ENCODE assay signal across 25 cellular contexts in genomic region chr4:150243932-150244331, GRCh38.
"Had no signal": no experiment of that assay in that cellular context is flagged by ENCODE, and none has a peak within 500 bp of the region (broad histone marks: within the 10 kb centered on the region; RNA-seq: fewer than 3 reads in every experiment).

No MANE protein-coding gene starts in this region.

- H3K27me3 Mint-ChIP-seq: activated CD4-positive, alpha-beta T cell treated with anti-CD3 and anti-CD28 coated beads, Interleukin-2, amount 10 ng/mL, durations not matched to agents 7 days and 5 days had no signal

- H3K36me3 ChIP-seq: cardiac muscle cell, gastrocnemius medialis, transverse colon had no signal

- H3K36me3 Mint-ChIP-seq: activated naive CD4-positive, alpha-beta T cell treated with anti-CD3 and anti-CD28 coated beads, Interleukin-2, amount 50 U/mL, for 72 hours; naive thymus-derived CD4-positive, alpha-beta T cell had no signal

- H3K27ac Mint-ChIP-seq: activated CD4-positive, alpha-beta memory T cell treated with anti-CD3 and anti-CD28 coated beads, Interleukin-2, amount 10 ng/mL, durations not matched to agents 7 days and 5 days; activated CD4-positive, alpha-beta T cell treated with anti-CD3 and anti-CD28 coated beads, Interleukin-2, amount 10 ng/mL, durations not matched to agents 7 days and 5 days; activated naive CD4-positive, alpha-beta T cell treated with anti-CD3 and anti-CD28 coated beads, Interleukin-2, amount 50 U/mL, for 72 hours; activated T-helper 2 cell treated with anti-CD3 and anti-CD28 coated beads, Interferon-gamma antibody, Interleukin-2, Interleukin-4, amounts not matched to agents 10 μg/mL and 5 μg/mL and 100 μg/mL, durations not matched to agents 14 hours and 24 hours and 36 hours; effector memory CD8-positive, alpha-beta T cell; naive thymus-derived CD4-positive, alpha-beta T cell; T-helper 17 cell had no signal

- H3K4me1 Mint-ChIP-seq: activated CD4-positive, alpha-beta memory T cell treated with anti-CD3 and anti-CD28 coated beads, Interleukin-2, amount 10 ng/mL, durations not matched to agents 7 days and 5 days; activated CD4-positive, alpha-beta T cell treated with anti-CD3 and anti-CD28 coated beads, Interleukin-2, amount 10 ng/mL, durations not matched to agents 7 days and 5 days; naive thymus-derived CD4-positive, alpha-beta T cell had no signal

- H3K4me1 ChIP-seq: gastrocnemius medialis, left ventricle myocardium inferior, right atrium auricular region had no signal

- ATAC-seq: activated CD4-positive, CD25-positive, alpha-beta regulatory T cell treated with anti-CD3 and anti-CD28 coated beads, Interleukin-2, amount 50 U/mL, for 24 hours; activated naive CD4-positive, alpha-beta T cell treated with anti-CD3 and anti-CD28 coated beads, Interleukin-2, amount 50 U/mL, for 72 hours; activated T-cell treated with anti-CD3 and anti-CD28 coated beads, Interleukin-2, amount 50 U/mL, for 4 hours; body of pancreas; effector memory CD8-positive, alpha-beta T cell; gastrocnemius medialis; naive thymus-derived CD4-positive, alpha-beta T cell; T-helper 17 cell had no signal

- H3K4me3 ChIP-seq: body of pancreas, cardiac muscle cell, coronary artery, dorsolateral prefrontal cortex, gastrocnemius medialis, left ventricle myocardium inferior, lung, right atrium auricular region, transverse colon had no signal

- H3K9me3 Mint-ChIP-seq: activated CD4-positive, alpha-beta memory T cell treated with anti-CD3 and anti-CD28 coated beads, Interleukin-2, amount 10 ng/mL, durations not matched to agents 7 days and 5 days; activated CD4-positive, alpha-beta T cell treated with anti-CD3 and anti-CD28 coated beads, Interleukin-2, amount 10 ng/mL, durations not matched to agents 7 days and 5 days; activated naive CD4-positive, alpha-beta T cell treated with anti-CD3 and anti-CD28 coated beads, Interleukin-2, amount 50 U/mL, for 72 hours; activated T-cell treated with anti-CD3 and anti-CD28 coated beads, Interleukin-2, amount 50 U/mL, for 4 hours; activated T-helper 2 cell treated with anti-CD3 and anti-CD28 coated beads, Interferon-gamma antibody, Interleukin-2, Interleukin-4, amounts not matched to agents 10 μg/mL and 5 μg/mL and 100 μg/mL, durations not matched to agents 14 hours and 24 hours and 36 hours; effector memory CD8-positive, alpha-beta T cell; naive thymus-derived CD4-positive, alpha-beta T cell had no signal

- H3K9me3 ChIP-seq: body of pancreas, gastrocnemius medialis, left ventricle myocardium inferior, right atrium auricular region, transverse colon had no signal

- DNase-seq: activated CD4-positive, alpha-beta memory T cell treated with anti-CD3 and anti-CD28 coated beads, Interleukin-2, amount 10 ng/mL, durations not matched to agents 7 days and 5 days; activated CD4-positive, alpha-beta T cell treated with anti-CD3 and anti-CD28 coated beads, Interleukin-2, amount 10 ng/mL, durations not matched to agents 7 days and 5 days; activated naive CD4-positive, alpha-beta T cell; activated T-cell treated with anti-CD3 and anti-CD28 coated beads, Interleukin-2, amount 50 U/mL, for 4 hours; cerebellar nuclear complex; dorsolateral prefrontal cortex; effector memory CD8-positive, alpha-beta T cell; erythroblast; gastrocnemius medialis; glutamatergic neuron; left ventricle myocardium inferior; naive thymus-derived CD4-positive, alpha-beta T cell; nucleus accumbens; stimulated activated CD4-positive, alpha-beta T cell treated with anti-CD3 and anti-CD28 coated beads, Interleukin-2, amount 100 ng/mL, for 48 hours; stimulated activated naive CD4-positive, alpha-beta T cell treated with Interleukin-2 at 50 U/mL for 16 hours; T-helper 17 cell; transverse colon had no signal

- H3K4me3 Mint-ChIP-seq: activated CD4-positive, alpha-beta memory T cell treated with anti-CD3 and anti-CD28 coated beads, Interleukin-2, amount 10 ng/mL, durations not matched to agents 7 days and 5 days; activated CD4-positive, alpha-beta T cell treated with anti-CD3 and anti-CD28 coated beads, Interleukin-2, amount 10 ng/mL, durations not matched to agents 7 days and 5 days; activated T-cell treated with anti-CD3 and anti-CD28 coated beads, Interleukin-2, amount 50 U/mL, for 4 hours; effector memory CD8-positive, alpha-beta T cell; naive thymus-derived CD4-positive, alpha-beta T cell; T-helper 17 cell had no signal

- H3K27ac ChIP-seq: cardiac muscle cell, dorsolateral prefrontal cortex, gastrocnemius medialis, left ventricle myocardium inferior, right atrium auricular region, transverse colon had no signal
